10 cellular contexts compared by ENCODE assay signal in genomic region chr9:123322771-123323481, GRCh38. TPM values are rescaled to one million over a fixed set of nuclear protein-coding genes. Genes with fewer than 3 reads are reported as not detected.
A peak's percentile ranks its signal among the peaks of the same experiment; 100 is the strongest.
DNase-seq lines count a peak whose midpoint lies in the region; ATAC-seq and TF ChIP-seq lines count a peak whose summit lies in the region.
"Had no signal": no experiment of that assay in that cellular context is flagged by ENCODE, and none has a peak within 500 bp of the region (broad histone marks: within the 10 kb centered on the region; RNA-seq: fewer than 3 reads in every experiment).

No MANE protein-coding gene starts in this region.

- no peaks in the 10 kb centered on the region for H3K9me2 ChIP-seq in hepatocyte (replicated peaks; ENCODE audit: insufficient read depth)

- H3K4me3 ChIP-seq in hepatocyte: no peak overlapping the region
- H3K4me3 ChIP-seq: lower lobe of right lung had no signal

- DNase-seq in activated CD4-positive, CD25-positive, alpha-beta regulatory T cell treated with anti-CD3 and anti-CD28 coated beads, Interleukin-2, amount 50 U/mL, for 72 hours: peak; percentile 53
- DNase-seq in germinal center (ENCODE audit: low spot score) (peak; percentile 82), DMS53 (lab: John Stamatoyannopoulos, UW) (no peak), OCI-M1 (lab: John Stamatoyannopoulos, UW) (no peak), hepatocyte (ENCODE audit: low spot score) (no peak)
- DNase-seq in stimulated activated CD8-positive, alpha-beta memory T cell treated with anti-CD3 and anti-CD28 coated beads, Interleukin-7, amount 100 ng/mL, for 1 hour (ENCODE audit: low read depth in 2 of 2): peak; percentile 29 to 31
- DNase-seq: lower lobe of right lung had no signal

- no peaks in the 10 kb centered on the region for H3K9me3 ChIP-seq in hepatocyte (ENCODE audit: low read depth)
- H3K9me3 ChIP-seq: lower lobe of right lung had no signal

- H3K4me2 ChIP-seq in hepatocyte: no peak overlapping the region

- H3K79me2 ChIP-seq in hepatocyte: no peaks in the 10 kb centered on the region

- H2AFZ ChIP-seq in hepatocyte: no peak overlapping the region

- 63% methylated on average over 14 of the region's 14 CpGs for WGBS in hepatocyte (ENCODE audit: low lambda C conversion rate, missing lambda C conversion rate)

- H3K4me1 ChIP-seq in hepatocyte (ENCODE audit: insufficient read depth): peaks cover 20% of the 10 kb centered on the region

- no peaks in the 10 kb centered on the region for H3K27me3 ChIP-seq in hepatocyte

- H4K20me1 ChIP-seq in hepatocyte (ENCODE audit: insufficient read depth, poor library complexity, severe bottlenecking): no peaks in the 10 kb centered on the region

- ATAC-seq in GM18907 (IDR thresholded peaks at IDR 0.05; ENCODE audit: unreplicated experiment) (peak; percentile 60), HG03175 (IDR thresholded peaks at IDR 0.05; ENCODE audit: unreplicated experiment) (peak; percentile 73)

- no peak for TF ChIP-seq CTCF in hepatocyte (IDR thresholded peaks at IDR 0.05; ENCODE audit: poor library complexity)

- no peak overlapping the region for H3K27ac ChIP-seq in hepatocyte
- H3K27ac ChIP-seq: lower lobe of right lung had no signal

- H3K36me3 ChIP-seq in hepatocyte (replicated peaks; ENCODE audit: insufficient read depth, low read depth): no peaks in the 10 kb centered on the region
- H3K36me3 ChIP-seq: lower lobe of right lung had no signal

RNA-seq across cellular contexts. Expression of gene CRB2, which starts 33.1 kb away (rescaled TPM):
- 5.6 and 7.0 TPM in 2 replicates for total RNA-seq in hepatocyte
- polyA plus RNA-seq in hepatocyte: 5.5 and 7.6 TPM in 2 replicates
- total RNA-seq: lower lobe of right lung, RPMI7951 had no signal

RNA-seq across cellular contexts. Expression of gene STRBP, which starts 54.5 kb away (rescaled TPM):
- 25.8 and 26.8 TPM in 2 replicates for total RNA-seq in hepatocyte
- polyA plus RNA-seq in hepatocyte: 27.7 and 28.1 TPM in 2 replicates

Comparison
In these comparisons a context has a peak if more than half of its experiments do, and no peak if none do; other contexts are left out.
1. DNase-seq: peak in activated CD4-positive, CD25-positive, alpha-beta regulatory T cell treated with anti-CD3 and anti-CD28 coated beads, Interleukin-2, amount 50 U/mL, for 72 hours (single experiment), germinal center (single experiment) and stimulated activated CD8-positive, alpha-beta memory T cell treated with anti-CD3 and anti-CD28 coated beads, Interleukin-7, amount 100 ng/mL, for 1 hour (2 of 2); none in DMS53 (single experiment), OCI-M1 (single experiment) and hepatocyte (single experiment).